In genomic region chr2:55050133-55050994, GRCh38 we compare ENCODE assay signal across 1 cellular context.
TF ChIP-seq lines count a peak whose summit lies in the region.

Gene RTN4 (minus strand): TSS chr2:55050451. CDS start chr2:55050300, 151 bp downstream.

TF ChIP-seq in HepG2, 621 proteins besides CTCF, POLR2A, EP300 and RAD21 (continued from another document and continues in another):
- TF ChIP-seq ZBTB10 (CRISPR knock-in tag; IDR thresholded peaks at IDR 0.05; ENCODE audit: borderline replicate concordance) = peak; percentile 48; the same call in 1 of the 2 replicates
- TF ChIP-seq ZNF839 (CRISPR knock-in tag; IDR thresholded peaks at IDR 0.05; ENCODE audit: borderline replicate concordance) = peak; percentile 46; the same call in 1 of the 2 replicates
- no peak for TF ChIP-seq ZNF460 (CRISPR knock-in tag; IDR thresholded peaks at IDR 0.05; ENCODE audit: borderline replicate concordance)
- TF ChIP-seq SMAD1 (CRISPR knock-in tag; IDR thresholded peaks at IDR 0.05; ENCODE audit: borderline replicate concordance, low read depth) = no peak; the same call in 1 of the 2 replicates
- peak; percentile 81 for TF ChIP-seq AGO1 (IDR thresholded peaks at IDR 0.05; ENCODE audit: low read depth, low read length, poor library complexity, severe bottlenecking)
- TF ChIP-seq ZBTB4 (CRISPR knock-in tag; IDR thresholded peaks at IDR 0.05; ENCODE audit: borderline replicate concordance) = peak; percentile 58; the same call in 1 of the 2 replicates
- no peak for TF ChIP-seq ZNF282 (IDR thresholded peaks at IDR 0.05; ENCODE audit: partially characterized antibody)
- TF ChIP-seq ZNF776 (CRISPR knock-in tag; IDR thresholded peaks at IDR 0.05) = no peak; the same call in none of the 2 replicates
- peak; percentile 91 for TF ChIP-seq ZNF350 (CRISPR knock-in tag; IDR thresholded peaks at IDR 0.05; ENCODE audit: borderline replicate concordance, low read depth)
- no peak; the same call in 1 of the 2 replicates for TF ChIP-seq ELF4 (CRISPR knock-in tag; IDR thresholded peaks at IDR 0.05; ENCODE audit: borderline replicate concordance)
- peak; percentile 92 for TF ChIP-seq ZNF230 (CRISPR knock-in tag; IDR thresholded peaks at IDR 0.05)
- peak; percentile 55; the same call in 1 of the 2 replicates for TF ChIP-seq KDM5B (CRISPR knock-in tag; IDR thresholded peaks at IDR 0.05; ENCODE audit: borderline replicate concordance)
- no peak for TF ChIP-seq ZNF775 (CRISPR knock-in tag; IDR thresholded peaks at IDR 0.05; ENCODE audit: borderline replicate concordance)
- TF ChIP-seq ZNF672 (CRISPR knock-in tag; IDR thresholded peaks at IDR 0.05) = no peak
- TF ChIP-seq RBFOX2 (IDR thresholded peaks at IDR 0.05; ENCODE audit: low read depth, low read length) = peak; percentile 91
- peak; percentile 58; the same call in 1 of the 2 replicates for TF ChIP-seq NFKBIZ (CRISPR knock-in tag; IDR thresholded peaks at IDR 0.05)
- TF ChIP-seq PLRG1 (conservative IDR thresholded peaks at IDR 0.05) = no peak
- no peak; the same call in 1 of the 2 replicates for TF ChIP-seq SMAD3 (CRISPR knock-in tag; IDR thresholded peaks at IDR 0.05)
- TF ChIP-seq ZFX (CRISPR knock-in tag; IDR thresholded peaks at IDR 0.05; ENCODE audit: low read depth) = peak; percentile 75; the same call in 1 of the 2 replicates
- no peak; the same call in 1 of the 2 replicates for TF ChIP-seq TBX3 (IDR thresholded peaks at IDR 0.05; ENCODE audit: borderline replicate concordance)
- TF ChIP-seq ZMYM4 (CRISPR knock-in tag; IDR thresholded peaks at IDR 0.05) = peak; percentile 94
- 0 out of 2 replicates have a peak, but pooled peaks have one; percentile 79 for TF ChIP-seq PAWR (CRISPR knock-in tag; IDR thresholded peaks at IDR 0.05; ENCODE audit: borderline replicate concordance)
- TF ChIP-seq ZNF83 (CRISPR knock-in tag; IDR thresholded peaks at IDR 0.05; ENCODE audit: borderline replicate concordance) = no peak
- peak; percentile 78 for TF ChIP-seq SRSF1 (optimal IDR thresholded peaks at IDR 0.05; ENCODE audit: low read depth, low read length)
- peak; percentile 42; the same call in 1 of the 2 replicates for TF ChIP-seq FOXK1 (CRISPR knock-in tag; IDR thresholded peaks at IDR 0.05; ENCODE audit: borderline replicate concordance, low read depth)
- peak; percentile 97 for TF ChIP-seq TFDP2 (CRISPR knock-in tag; IDR thresholded peaks at IDR 0.05)
- TF ChIP-seq ZNF678 (CRISPR knock-in tag; IDR thresholded peaks at IDR 0.05) = no peak; the same call in 1 of the 2 replicates
- peak; percentile 87 for TF ChIP-seq SP1 (IDR thresholded peaks at IDR 0.05)
- TF ChIP-seq SP1 (CRISPR knock-in tag; IDR thresholded peaks at IDR 0.05) = peak; percentile 96
- no peak for TF ChIP-seq TEAD2 (CRISPR knock-in tag; IDR thresholded peaks at IDR 0.05)
- TF ChIP-seq SIN3A (IDR thresholded peaks at IDR 0.05; ENCODE audit: borderline replicate concordance, low read depth, low read length) = peak; percentile 71; the same call in 1 of the 2 replicates
- TF ChIP-seq ZMAT3 (CRISPR knock-in tag; conservative IDR thresholded peaks at IDR 0.05) = peak; percentile 28; the same call in 1 of the 2 replicates
- TF ChIP-seq ZBTB39 (CRISPR knock-in tag; IDR thresholded peaks at IDR 0.05) = no peak
- TF ChIP-seq FOXO4 (CRISPR knock-in tag; conservative IDR thresholded peaks at IDR 0.05) = no peak
- no peak; the same call in 1 of the 2 replicates for TF ChIP-seq ZBTB44 (CRISPR knock-in tag; IDR thresholded peaks at IDR 0.05)
- peak; percentile 77 for TF ChIP-seq ZSCAN31 (CRISPR knock-in tag; IDR thresholded peaks at IDR 0.05; ENCODE audit: low read depth)
- peak; percentile 92 for TF ChIP-seq HNRNPLL (IDR thresholded peaks at IDR 0.05; ENCODE audit: low read depth, low read length, poor library complexity, severe bottlenecking)
- TF ChIP-seq MED13 (CRISPR knock-in tag; IDR thresholded peaks at IDR 0.05) = peak; percentile 88; the same call in 1 of the 2 replicates
- TF ChIP-seq PAF1 (CRISPR knock-in tag; IDR thresholded peaks at IDR 0.05) = no peak
- TF ChIP-seq GABPB1 (CRISPR knock-in tag; IDR thresholded peaks at IDR 0.05) = peak; percentile 90
- no peak for TF ChIP-seq TCF7L2 (IDR thresholded peaks at IDR 0.05; ENCODE audit: low read depth, low read length)
- no peak; the same call in 1 of the 2 replicates for TF ChIP-seq ZNF367 (CRISPR knock-in tag; IDR thresholded peaks at IDR 0.05; ENCODE audit: borderline replicate concordance)
- no peak for TF ChIP-seq ZNF530 (CRISPR knock-in tag; IDR thresholded peaks at IDR 0.05; ENCODE audit: low read depth)
- TF ChIP-seq ZBTB21 (CRISPR knock-in tag; IDR thresholded peaks at IDR 0.05) = 0 out of 2 replicates have a peak, but pooled peaks have one; percentile 10
- TF ChIP-seq THRA (CRISPR knock-in tag; IDR thresholded peaks at IDR 0.05; ENCODE audit: borderline replicate concordance) = peak; percentile 47; the same call in 1 of the 2 replicates
- no peak for TF ChIP-seq ZNF280D (CRISPR knock-in tag; IDR thresholded peaks at IDR 0.05)
- peak; percentile 70; the same call in 1 of the 2 replicates for TF ChIP-seq KLF13 (CRISPR knock-in tag; IDR thresholded peaks at IDR 0.05)
